ENCODE assay signal across 17 cellular contexts in genomic region chr11:128116447-128117240, GRCh38.
DNase-seq lines count a peak whose midpoint lies in the region; ATAC-seq, FAIRE-seq and TF ChIP-seq lines count a peak whose summit lies in the region.
"Had no signal": no experiment of that assay in that cellular context is flagged by ENCODE, and none has a peak within 500 bp of the region (broad histone marks: within the 10 kb centered on the region; RNA-seq: fewer than 3 reads in every experiment).

No MANE protein-coding gene starts in this region.

- no peaks in the 10 kb centered on the region for H3K4me1 ChIP-seq in GM23248 (ENCODE audit: insufficient read depth)
- peaks cover 4% of the 10 kb centered on the region for H3K4me1 ChIP-seq in osteoblast (ENCODE audit: insufficient read depth, low read length)
- H3K4me1 ChIP-seq in gastroesophageal sphincter, result no peaks in the 10 kb centered on the region
- H3K4me1 ChIP-seq in pancreas, result no peaks in the 10 kb centered on the region
- H3K4me1 ChIP-seq: testis had no signal

- TF ChIP-seq CTCF in fibroblast of mammary gland (conservative IDR thresholded peaks at IDR 0.05; ENCODE audit: control insufficient read depth, insufficient read depth, low read depth, low read length) (no peak), osteoblast (IDR thresholded peaks at IDR 0.05; ENCODE audit: extremely low read depth, low read depth, low read length) (no peak), gastroesophageal sphincter (IDR thresholded peaks at IDR 0.05) (no peak), pancreas (IDR thresholded peaks at IDR 0.05) (no peak)

- no peak overlapping the region for H3K4me3 Mint-ChIP-seq in activated T-cell treated with anti-CD3 and anti-CD28 coated beads, Interleukin-2, amount 50 U/mL, for 4 hours
- H3K4me3 Mint-ChIP-seq: CD4-positive, CD25-positive, alpha-beta regulatory T cell had no signal

- no peaks in the 10 kb centered on the region for H3K36me3 ChIP-seq in GM23248 (ENCODE audit: low read depth)
- no peaks in the 10 kb centered on the region for H3K36me3 ChIP-seq in osteoblast (ENCODE audit: insufficient read depth, low read length)
- no peaks in the 10 kb centered on the region for H3K36me3 ChIP-seq in gastroesophageal sphincter
- H3K36me3 ChIP-seq in pancreas, result no peaks in the 10 kb centered on the region

- H3K9me3 ChIP-seq in GM23248 (ENCODE audit: low read depth), result no peaks in the 10 kb centered on the region
- no peaks in the 10 kb centered on the region for H3K9me3 ChIP-seq in osteoblast (ENCODE audit: low read depth, low read length)
- no peaks in the 10 kb centered on the region for H3K9me3 ChIP-seq in gastroesophageal sphincter
- no peaks in the 10 kb centered on the region for H3K9me3 ChIP-seq in pancreas
- H3K9me3 ChIP-seq: testis had no signal

- peak; percentile 23 for DNase-seq in GM23248
- DNase-seq in NCI-H526 treated with DMSO at 0.1 percent for 48 hours (lab: John Stamatoyannopoulos, UW), result peak; percentile 31
- DNase-seq in fibroblast of mammary gland (ENCODE audit: low read depth), result peak; percentile 44
- no peak for DNase-seq in osteoblast (ENCODE audit: insufficient read length, low spot score, missing footprints)
- DNase-seq in activated T-cell treated with anti-CD3 and anti-CD28 coated beads, Interleukin-2, amount 50 U/mL, for 4 hours, result no peak
- no peak for DNase-seq in pancreas
- DNase-seq: activated CD4-positive, CD25-positive, alpha-beta regulatory T cell treated with anti-CD3 and anti-CD28 coated beads, Interleukin-2, amount 50 U/mL, for 72 hours; CD4-positive, CD25-positive, alpha-beta regulatory T cell; effector CD8-positive, alpha-beta T cell; glutamatergic neuron; kidney glomerular epithelial cell; SW 1271; testis had no signal

- no peaks in the 10 kb centered on the region for H3K79me2 ChIP-seq in GM23248 (ENCODE audit: insufficient read depth)
- H3K79me2 ChIP-seq in osteoblast (ENCODE audit: insufficient read depth, low read length), result no peaks in the 10 kb centered on the region

- H3K9ac ChIP-seq in GM23248, result no peak overlapping the region

- no peak for TF ChIP-seq POLR2A in gastroesophageal sphincter (IDR thresholded peaks at IDR 0.05)

- H3K27me3 Mint-ChIP-seq in activated T-cell treated with anti-CD3 and anti-CD28 coated beads, Interleukin-2, amount 50 U/mL, for 4 hours (ENCODE audit: low read depth), result no peaks in the 10 kb centered on the region

- H3K4me3 ChIP-seq in GM23248 (no peak overlapping the region), fibroblast of mammary gland (ENCODE audit: control insufficient read depth, low read depth, low read length) (no peak overlapping the region), osteoblast (ENCODE audit: insufficient read depth, low read length) (peak overlapping the region; percentile 54), gastroesophageal sphincter (no peak overlapping the region), pancreas (no peak overlapping the region)
- H3K4me3 ChIP-seq: testis had no signal

- TF ChIP-seq EP300 in gastroesophageal sphincter (IDR thresholded peaks at IDR 0.05), result no peak

- FAIRE-seq in pancreas (lab: Jason Lieb, UNC), result no peak
- FAIRE-seq: astrocyte, GM18507 had no signal

- H3K4me2 ChIP-seq in GM23248 (ENCODE audit: unreplicated experiment), result no peak overlapping the region
- H3K4me2 ChIP-seq in osteoblast (ENCODE audit: insufficient read depth, low read length), result peak overlapping the region; percentile 70

- no peaks in the 10 kb centered on the region for H3K9me2 ChIP-seq in GM23248 (ENCODE audit: insufficient read depth)

- no peaks in the 10 kb centered on the region for H3K4me1 Mint-ChIP-seq in activated T-cell treated with anti-CD3 and anti-CD28 coated beads, Interleukin-2, amount 50 U/mL, for 4 hours (ENCODE audit: low read depth)

- peak overlapping the region; percentile 6; the same call in 1 of the 2 replicates for H2AFZ ChIP-seq in GM23248
- peak overlapping the region; percentile 57 for H2AFZ ChIP-seq in osteoblast (ENCODE audit: low read length)

- in situ Hi-C loops in GM23248 (cut with MboI), result no loop called here

- no peak for ATAC-seq in gastroesophageal sphincter
- no peak for ATAC-seq in activated T-cell treated with anti-CD3 and anti-CD28 coated beads, Interleukin-2, amount 50 U/mL, for 4 hours
- no peak for ATAC-seq in pancreas
- ATAC-seq: Panc1 had no signal

- no peaks in the 10 kb centered on the region for H3K36me3 Mint-ChIP-seq in activated T-cell treated with anti-CD3 and anti-CD28 coated beads, Interleukin-2, amount 50 U/mL, for 4 hours (ENCODE audit: insufficient read depth)

- no peaks in the 10 kb centered on the region for H3F3A ChIP-seq in GM23248 (ENCODE audit: insufficient read depth)

- peaks cover 7% of the 10 kb centered on the region for H3K9me3 Mint-ChIP-seq in activated T-cell treated with anti-CD3 and anti-CD28 coated beads, Interleukin-2, amount 50 U/mL, for 4 hours

- intact Hi-C loops in pancreas (cut with DNase I), result no loop called here

- H4K20me1 ChIP-seq in GM23248 (ENCODE audit: insufficient read depth), result no peaks in the 10 kb centered on the region
- no peaks in the 10 kb centered on the region for H4K20me1 ChIP-seq in osteoblast (ENCODE audit: insufficient read depth, low read length)

- H3K27ac ChIP-seq in GM23248 (no peak overlapping the region), osteoblast (ENCODE audit: low read depth, low read length) (no peak overlapping the region), gastroesophageal sphincter (no peak overlapping the region), pancreas (no peak overlapping the region)
- H3K27ac ChIP-seq: testis had no signal

- H3K27me3 ChIP-seq in GM23248 (replicated peaks; ENCODE audit: insufficient read depth) (no peaks in the 10 kb centered on the region), osteoblast (ENCODE audit: insufficient read depth, low read length) (no peaks in the 10 kb centered on the region), gastroesophageal sphincter (peaks cover 21% of the 10 kb centered on the region), pancreas (no peaks in the 10 kb centered on the region)
- H3K27me3 ChIP-seq: testis had no signal

- WGBS in GM23248 (ENCODE audit: low coverage in 1 of 2, low lambda C conversion rate in 2 of 2, missing lambda C conversion rate in 2 of 2), 2 experiments, result 22 to 26% methylated on average over 11 of the region's 11 CpGs
- 20 to 28% methylated on average over 6 of the region's 11 CpGs for WGBS in gastroesophageal sphincter (ENCODE audit: low coverage in 1 of 2), 2 donors
- 53 to 62% methylated on average over 11 of the region's 11 CpGs for WGBS in pancreas, 2 donors

Comparison
In these comparisons a context has a peak if more than half of its experiments do, and no peak if none do; other contexts are left out.
1. DNase-seq: peak in GM23248 (single experiment), NCI-H526 treated with DMSO at 0.1 percent for 48 hours (single experiment) and fibroblast of mammary gland (single experiment); none in osteoblast (single experiment), activated T-cell treated with anti-CD3 and anti-CD28 coated beads, Interleukin-2, amount 50 U/mL, for 4 hours (single experiment) and pancreas (0 of 6).